Comparison of ENCODE assay signal across 17 cellular contexts in genomic region chr15:28959326-28959725, GRCh38.
DNase-seq lines count a peak whose midpoint lies in the region; ATAC-seq, FAIRE-seq and TF ChIP-seq lines count a peak whose summit lies in the region.
"Had no signal": no experiment of that assay in that cellular context is flagged by ENCODE, and none has a peak within 500 bp of the region (broad histone marks: within the 10 kb centered on the region; RNA-seq: fewer than 3 reads in every experiment).

No MANE protein-coding gene starts in this region.

- peak overlapping the region; percentile 94 to 95 for H3K27ac Mint-ChIP-seq in natural killer cell
- H3K27ac Mint-ChIP-seq in natural killer cell treated with Interleukin-12 subunit alpha and Interleukin-12 subunit beta and Interleukin-15 and Interleukin-18, amount 100 ng/mL, for 72 hours, result peak overlapping the region in 1 of 2 donors; percentile 84
- H3K27ac Mint-ChIP-seq in naive thymus-derived CD4-positive, alpha-beta T cell, result peak overlapping the region in 7 of 9 donors; percentile 4 to 85 (median 26)
- H3K27ac Mint-ChIP-seq: B cell, GM23338 had no signal

- H3K27me3 ChIP-seq in esophagus muscularis mucosa (no peaks in the 10 kb centered on the region), sigmoid colon (peaks cover 0 to 13% (median 0%) of the 10 kb centered on the region in 3 donors)
- no peaks in the 10 kb centered on the region for H3K27me3 ChIP-seq in naive thymus-derived CD4-positive, alpha-beta T cell (ENCODE audit: control insufficient read depth in 2 of 2, insufficient read depth in 2 of 2, low read length in 2 of 2)

- H3K9me3 ChIP-seq in esophagus muscularis mucosa, result no peaks in the 10 kb centered on the region
- no peaks in the 10 kb centered on the region for H3K9me3 ChIP-seq in naive thymus-derived CD4-positive, alpha-beta T cell (ENCODE audit: control insufficient read depth in 2 of 3, low read length in 3 of 3)
- no peaks in the 10 kb centered on the region for H3K9me3 ChIP-seq in sigmoid colon

- CTCF ChIA-PET in naive thymus-derived CD4-positive, alpha-beta T cell (lab: Charles Lee), result interaction anchor here (0.9 kb wide), 1 partner anchor 15 kb away, joined by 3 read pairs; no protein-coding TSS in a partner anchor

- H3K36me3 ChIP-seq in esophagus muscularis mucosa (no peaks in the 10 kb centered on the region), sigmoid colon (no peaks in the 10 kb centered on the region)
- H3K36me3 ChIP-seq in naive thymus-derived CD4-positive, alpha-beta T cell (ENCODE audit: control insufficient read depth in 2 of 3, insufficient read depth in 3 of 3, low read length in 3 of 3), result peaks cover 0 to 6% (median 0%) of the 10 kb centered on the region in 3 experiments

- TF ChIP-seq CTCF in natural killer cell (IDR thresholded peaks at IDR 0.05) (no peak), esophagus muscularis mucosa (IDR thresholded peaks at IDR 0.05) (no peak), sigmoid colon (IDR thresholded peaks at IDR 0.05) (no peak)

- no peak for ATAC-seq in natural killer cell
- no peak for ATAC-seq in natural killer cell treated with Interleukin-12 subunit alpha and Interleukin-12 subunit beta and Interleukin-15 and Interleukin-18, amount 100 ng/mL, for 72 hours
- ATAC-seq in naive thymus-derived CD4-positive, alpha-beta T cell, result no peak
- ATAC-seq: GM12878, GM23338 had no signal

- no peak for TF ChIP-seq EP300 in esophagus muscularis mucosa (IDR thresholded peaks at IDR 0.05)
- TF ChIP-seq EP300 in sigmoid colon (IDR thresholded peaks at IDR 0.05), result no peak

- H3K4me1 ChIP-seq in esophagus muscularis mucosa, result no peaks in the 10 kb centered on the region
- H3K4me1 ChIP-seq in naive thymus-derived CD4-positive, alpha-beta T cell (ENCODE audit: control insufficient read depth in 2 of 2, insufficient read depth in 2 of 2, low read length in 2 of 2), result peaks cover 16 to 17% of the 10 kb centered on the region in 2 donors
- no peaks in the 10 kb centered on the region for H3K4me1 ChIP-seq in sigmoid colon

- H3K27ac ChIP-seq in esophagus muscularis mucosa (replicated peaks in 1 of 4), result no peak overlapping the region
- no peak overlapping the region for H3K27ac ChIP-seq in naive thymus-derived CD4-positive, alpha-beta T cell (ENCODE audit: low read depth, low read length)
- no peak overlapping the region for H3K27ac ChIP-seq in sigmoid colon

- WGBS in esophagus muscularis mucosa, result 97% methylated on average over 7 of the region's 7 CpGs
- WGBS in sigmoid colon, 2 donors, result 90% methylated on average over 7 of the region's 7 CpGs

- intact Hi-C loops in natural killer cell (cut with micrococcal nuclease), result loop anchor here (5.0 kb wide), 1 partner anchor 33 kb away; no protein-coding TSS in a partner anchor
- intact Hi-C loops in esophagus muscularis mucosa (cut with DNase I), result no loop called here
- intact Hi-C loops in naive thymus-derived CD4-positive, alpha-beta T cell (cut with micrococcal nuclease), result no loop called here
- intact Hi-C loops in sigmoid colon (cut with DNase I), result no loop called here

- no peak for DNase-seq in natural killer cell
- DNase-seq in natural killer cell treated with Interleukin-12 subunit alpha and Interleukin-12 subunit beta and Interleukin-15 and Interleukin-18, amount 100 ng/mL, for 72 hours (ENCODE audit: low spot score), result no peak
- peak; percentile 86 for DNase-seq in esophagus muscularis mucosa (ENCODE audit: extremely low spot score)
- DNase-seq in naive thymus-derived CD4-positive, alpha-beta T cell, result no peak
- DNase-seq in sigmoid colon, result peak; percentile 2
- no peak for DNase-seq in kidney tubule cell (ENCODE audit: low spot score)
- no peak for DNase-seq in frontal cortex (ENCODE audit: low spot score in 2 of 2)
- no peak for DNase-seq in NCI-H2081 treated with DMSO at 0.1 percent for 48 hours (lab: John Stamatoyannopoulos, UW)
- DNase-seq: C1 segment of cervical spinal cord; CD4-positive, alpha-beta T cell; DMS79; H7 had no signal

- TF ChIP-seq POLR2A in esophagus muscularis mucosa (IDR thresholded peaks at IDR 0.05; ENCODE audit: low read depth) (no peak), sigmoid colon (IDR thresholded peaks at IDR 0.05) (no peak)

- H3K4me3 Mint-ChIP-seq in natural killer cell, result no peak overlapping the region
- no peak overlapping the region for H3K4me3 Mint-ChIP-seq in natural killer cell treated with Interleukin-12 subunit alpha and Interleukin-12 subunit beta and Interleukin-15 and Interleukin-18, amount 100 ng/mL, for 72 hours
- no peak overlapping the region for H3K4me3 Mint-ChIP-seq in naive thymus-derived CD4-positive, alpha-beta T cell
- H3K4me3 Mint-ChIP-seq: B cell; CD4-positive, alpha-beta T cell; GM23338 had no signal

- POLR2A ChIA-PET in naive thymus-derived CD4-positive, alpha-beta T cell (lab: Charles Lee), result no interaction called here

- no peaks in the 10 kb centered on the region for H3K9me3 Mint-ChIP-seq in natural killer cell
- H3K9me3 Mint-ChIP-seq in natural killer cell treated with Interleukin-12 subunit alpha and Interleukin-12 subunit beta and Interleukin-15 and Interleukin-18, amount 100 ng/mL, for 72 hours, result no peaks in the 10 kb centered on the region
- peaks cover 0 to 2% (median 0%) of the 10 kb centered on the region in 11 donors for H3K9me3 Mint-ChIP-seq in naive thymus-derived CD4-positive, alpha-beta T cell
- H3K9me3 Mint-ChIP-seq: CD4-positive, alpha-beta T cell; GM23338 had no signal

- H3K4me1 Mint-ChIP-seq in natural killer cell, result peaks cover 65 to 66% of the 10 kb centered on the region in 2 donors
- H3K4me1 Mint-ChIP-seq in natural killer cell treated with Interleukin-12 subunit alpha and Interleukin-12 subunit beta and Interleukin-15 and Interleukin-18, amount 100 ng/mL, for 72 hours (ENCODE audit: low read depth in 2 of 2), result peaks cover 63 to 65% of the 10 kb centered on the region in 2 donors
- H3K4me1 Mint-ChIP-seq in naive thymus-derived CD4-positive, alpha-beta T cell, result peaks cover 10 to 74% (median 60%) of the 10 kb centered on the region in 7 donors
- H3K4me1 Mint-ChIP-seq: B cell had no signal

- H3K4me3 ChIP-seq in esophagus muscularis mucosa (no peak overlapping the region), sigmoid colon (no peak overlapping the region)
- no peak overlapping the region for H3K4me3 ChIP-seq in naive thymus-derived CD4-positive, alpha-beta T cell (ENCODE audit: low read length)
- H3K4me3 ChIP-seq: GM12878, GM23338 had no signal

- H3K27me3 Mint-ChIP-seq in natural killer cell (ENCODE audit: low read depth in 2 of 2), result no peaks in the 10 kb centered on the region
- H3K27me3 Mint-ChIP-seq in natural killer cell treated with Interleukin-12 subunit alpha and Interleukin-12 subunit beta and Interleukin-15 and Interleukin-18, amount 100 ng/mL, for 72 hours, result no peaks in the 10 kb centered on the region
- no peaks in the 10 kb centered on the region for H3K27me3 Mint-ChIP-seq in naive thymus-derived CD4-positive, alpha-beta T cell
- H3K27me3 Mint-ChIP-seq: B cell; CD4-positive, alpha-beta T cell had no signal

- H3K36me3 Mint-ChIP-seq in natural killer cell, result no peaks in the 10 kb centered on the region
- H3K36me3 Mint-ChIP-seq in natural killer cell treated with Interleukin-12 subunit alpha and Interleukin-12 subunit beta and Interleukin-15 and Interleukin-18, amount 100 ng/mL, for 72 hours, result no peaks in the 10 kb centered on the region
- peaks cover 0 to 23% (median 13%) of the 10 kb centered on the region in 5 donors for H3K36me3 Mint-ChIP-seq in naive thymus-derived CD4-positive, alpha-beta T cell

- FAIRE-seq in frontal cortex (lab: Jason Lieb, UNC), result no peak
- FAIRE-seq: A204.1, GM12878, GM18507 had no signal

Comparison
In these comparisons a context has a peak if more than half of its experiments do, and no peak if none do; other contexts are left out.
1. DNase-seq: peak in esophagus muscularis mucosa (single experiment) and sigmoid colon (single experiment); none in natural killer cell (single experiment), natural killer cell treated with Interleukin-12 subunit alpha and Interleukin-12 subunit beta and Interleukin-15 and Interleukin-18, amount 100 ng/mL, for 72 hours (single experiment), naive thymus-derived CD4-positive, alpha-beta T cell (0 of 9), kidney tubule cell (single experiment), frontal cortex (0 of 2) and NCI-H2081 treated with DMSO at 0.1 percent for 48 hours (single experiment).